Comparison of ENCODE assay signal across 10 cellular contexts in the genomic region with DNA sequence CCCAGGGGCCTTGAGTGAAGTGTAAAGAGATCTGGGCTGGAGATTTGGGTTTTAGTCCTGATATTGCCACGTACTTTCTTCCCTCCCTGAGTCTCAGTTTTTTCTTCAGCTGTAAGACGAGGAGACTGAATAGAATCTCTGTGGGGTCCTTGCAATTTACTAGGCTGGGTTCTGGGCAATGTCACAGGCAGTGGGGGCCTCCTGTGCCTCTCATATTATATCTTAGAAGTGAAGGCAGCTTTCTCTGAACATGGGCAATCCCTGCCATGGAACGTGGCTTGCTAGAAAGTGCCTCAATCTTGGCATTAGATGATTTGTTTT.
DNase-seq lines count a peak whose midpoint lies in the region; ATAC-seq, FAIRE-seq and TF ChIP-seq lines count a peak whose summit lies in the region.
"Had no signal": no experiment of that assay in that cellular context is flagged by ENCODE, and none has a peak within 500 bp of the region (broad histone marks: within the 10 kb centered on the region; RNA-seq: fewer than 3 reads in every experiment).

No MANE protein-coding gene starts in this region.

- H3K9me1 ChIP-seq in keratinocyte (ENCODE audit: control insufficient read depth, extremely low read depth, insufficient read depth, low read length) = no peaks in the 10 kb centered on the region

- no peaks in the 10 kb centered on the region for H3K36me3 Mint-ChIP-seq in HFFc6 (ENCODE audit: low read depth)
- no peaks in the 10 kb centered on the region for H3K36me3 Mint-ChIP-seq in T-cell

- H3K4me2 ChIP-seq in keratinocyte (ENCODE audit: control insufficient read depth, extremely low read depth, insufficient read depth, low read depth, low read length) = peak overlapping the region; percentile 34

- no peaks in the 10 kb centered on the region for H3K27me3 ChIP-seq in keratinocyte (ENCODE audit: control insufficient read depth, extremely low read depth, insufficient read depth, low read length)
- H3K27me3 ChIP-seq in stomach smooth muscle (ENCODE audit: control insufficient read depth in 1 of 2, insufficient read depth in 2 of 2, low read length in 2 of 2) = no peaks in the 10 kb centered on the region

- H3K79me2 ChIP-seq in keratinocyte (ENCODE audit: control insufficient read depth, insufficient read depth, low read length) = no peaks in the 10 kb centered on the region

- TF ChIP-seq CTCF in HFFc6 (IDR thresholded peaks at IDR 0.05) (no peak), keratinocyte (optimal IDR thresholded peaks at IDR 0.05 in 1 of 3, IDR thresholded peaks at IDR 0.05 in 1 of 3, conservative IDR thresholded peaks at IDR 0.05 in 1 of 3; ENCODE audit: extremely low read depth in 1 of 3, insufficient read depth in 2 of 3, low read length in 3 of 3) (no peak)

- H3K27ac ChIP-seq in keratinocyte (ENCODE audit: control insufficient read depth, insufficient read depth, low read length) (no peak overlapping the region), stomach smooth muscle (ENCODE audit: low read length) (peak overlapping the region; percentile 81)

- H3K9ac ChIP-seq in keratinocyte (ENCODE audit: control insufficient read depth, extremely low read depth, insufficient read depth, low read length) (no peak overlapping the region), stomach smooth muscle (ENCODE audit: low read length in 2 of 2) (peak overlapping the region; percentile 21 to 23)

- H3K27ac Mint-ChIP-seq in HFFc6 (peak overlapping the region; percentile 70; the same call in 1 of the 2 replicates), T-cell (peak overlapping the region; percentile 78 to 94)

- H3K4me3 ChIP-seq in keratinocyte (ENCODE audit: control insufficient read depth in 2 of 3, extremely low read depth in 1 of 3, insufficient read depth in 2 of 3, low read depth in 1 of 3, low read length in 3 of 3) (no peak overlapping the region), stomach smooth muscle (ENCODE audit: low read length in 2 of 2) (peak overlapping the region; percentile 34 to 64)

- H3K36me3 ChIP-seq in keratinocyte (ENCODE audit: control insufficient read depth in 2 of 2, extremely low read depth in 1 of 2, insufficient read depth in 2 of 2, low read length in 2 of 2) (no peaks in the 10 kb centered on the region), stomach smooth muscle (ENCODE audit: control insufficient read depth in 2 of 2, insufficient read depth in 2 of 2, low read length in 2 of 2) (no peaks in the 10 kb centered on the region)

- H3K9me3 ChIP-seq in keratinocyte (ENCODE audit: control insufficient read depth, low read depth, low read length) (no peaks in the 10 kb centered on the region), stomach smooth muscle (ENCODE audit: control insufficient read depth in 2 of 2, low read length in 2 of 2) (no peaks in the 10 kb centered on the region)

- no peaks in the 10 kb centered on the region for H4K20me1 ChIP-seq in keratinocyte (ENCODE audit: control insufficient read depth, extremely low read depth, insufficient read depth, low read length)

- dilution Hi-C loops in keratinocyte (cut with MboI; ENCODE audit: extremely low pct_ligation_motif_present, low sequenced_read_pairs) = no loop called here

- FAIRE-seq in keratinocyte (lab: Jason Lieb, UNC) = no peak

- POLR2A ChIA-PET in T-cell (lab: Charles Lee) = interaction anchor here in 1 of 2 donors (0.7 kb wide), 1 partner anchor 37 kb away, joined by 3 read pairs; no protein-coding TSS in a partner anchor

- DNase-seq in HFFc6 = no peak
- no peak for DNase-seq in T-cell
- DNase-seq in keratinocyte (ENCODE audit: low read depth, low spot score) = no peak
- no peak for DNase-seq in NCI-H146 treated with DMSO at 0.1 percent for 48 hours (lab: John Stamatoyannopoulos, UW; ENCODE audit: unreplicated experiment)
- DNase-seq in NCI-H526 treated with DMSO at 0.1 percent for 48 hours (lab: John Stamatoyannopoulos, UW) = no peak
- DNase-seq: activated CD4-positive, alpha-beta T cell treated with anti-CD3 and anti-CD28 coated beads for 1 hour; NCI-H526 had no signal

- ATAC-seq in T-cell (replicated peaks in 1 of 4) (no peak), HG03135 (IDR thresholded peaks at IDR 0.05; ENCODE audit: unreplicated experiment) (no peak), HG02610 (IDR thresholded peaks at IDR 0.05; ENCODE audit: unreplicated experiment) (no peak)

- no peak overlapping the region for H3K4me3 Mint-ChIP-seq in HFFc6
- peak overlapping the region in 1 of 3 donors; percentile 64 for H3K4me3 Mint-ChIP-seq in T-cell

- H3K9me3 Mint-ChIP-seq in HFFc6 (no peaks in the 10 kb centered on the region), T-cell (no peaks in the 10 kb centered on the region)

- no peak overlapping the region for H2AFZ ChIP-seq in keratinocyte (ENCODE audit: control insufficient read depth, low read length)

- H3K4me1 Mint-ChIP-seq in HFFc6 (ENCODE audit: low read depth) (peaks cover 39% of the 10 kb centered on the region), T-cell (peaks cover 50 to 81% (median 72%) of the 10 kb centered on the region in 3 donors)

- H3K27me3 Mint-ChIP-seq in HFFc6 (ENCODE audit: insufficient read depth) (peaks cover 5% of the 10 kb centered on the region; the same call in 1 of the 2 replicates), T-cell (no peaks in the 10 kb centered on the region)

- CTCF ChIA-PET in T-cell (lab: Charles Lee) = no interaction called here

- H3K4me1 ChIP-seq in keratinocyte (ENCODE audit: control insufficient read depth, extremely low read depth, insufficient read depth, low read length) (peaks cover 8% of the 10 kb centered on the region), stomach smooth muscle (ENCODE audit: control insufficient read depth, insufficient read depth, low read length) (peaks cover 28% of the 10 kb centered on the region)

Comparison
In these comparisons a context has a peak if more than half of its experiments do, and no peak if none do; other contexts are left out.
1. H3K4me3 ChIP-seq: peak in stomach smooth muscle (2 of 2); none in keratinocyte (0 of 3).